ENCODE assay signal across 9 cellular contexts in the genomic region with DNA sequence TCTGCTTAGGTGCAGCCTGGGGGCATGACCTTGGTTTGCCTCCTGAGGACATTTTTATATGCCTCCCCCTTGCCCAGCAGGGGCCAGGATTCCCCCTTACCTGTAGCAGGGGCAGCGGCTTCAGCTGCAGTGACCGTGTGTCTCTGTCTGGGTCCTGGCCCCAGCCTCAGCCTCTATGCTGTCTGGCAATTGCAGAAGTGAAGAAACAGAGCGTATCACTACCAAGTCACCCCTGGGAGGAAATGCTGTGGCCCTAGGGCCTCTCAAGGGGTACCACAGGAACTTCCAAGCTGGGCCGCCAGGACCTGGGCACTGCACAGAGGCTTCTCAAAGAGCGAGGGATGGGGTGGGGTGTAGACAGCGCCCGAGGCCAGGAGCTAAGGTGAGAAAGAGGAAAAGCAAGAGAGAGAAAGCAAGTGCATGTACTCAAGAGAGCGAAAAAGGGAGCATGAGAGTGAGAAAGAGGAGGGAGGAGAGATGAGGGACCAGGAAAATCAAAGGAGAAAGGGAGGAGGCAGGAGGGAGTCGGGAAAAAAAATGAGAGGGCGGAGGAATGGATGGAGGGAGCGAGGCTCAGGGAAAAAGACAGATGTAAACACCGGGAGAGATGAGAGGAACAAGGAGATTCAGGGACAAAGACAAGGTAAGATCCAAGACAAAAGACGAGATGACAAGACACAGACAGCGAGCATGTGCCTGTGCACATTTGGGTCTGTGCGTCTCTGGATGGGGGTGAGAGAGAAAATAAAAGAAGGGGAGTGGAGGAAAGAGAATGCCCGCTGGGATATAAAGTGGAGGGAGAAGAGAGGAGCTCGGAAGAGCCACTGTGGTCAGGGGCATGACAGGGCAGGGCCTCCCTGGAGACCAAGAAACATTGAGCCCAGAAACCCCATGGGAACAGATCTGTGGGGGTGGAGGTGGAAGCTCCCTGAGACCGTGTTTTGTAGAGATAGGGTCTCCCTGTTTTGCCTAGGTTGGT. TPM values are rescaled to one million over a fixed set of nuclear protein-coding genes. Genes with fewer than 3 reads are reported as not detected.
DNase-seq lines count a peak whose midpoint lies in the region; ATAC-seq and TF ChIP-seq lines count a peak whose summit lies in the region.
"Had no signal": no experiment of that assay in that cellular context is flagged by ENCODE, and none has a peak within 500 bp of the region (broad histone marks: within the 10 kb centered on the region; RNA-seq: fewer than 3 reads in every experiment).

A gene with protein sequence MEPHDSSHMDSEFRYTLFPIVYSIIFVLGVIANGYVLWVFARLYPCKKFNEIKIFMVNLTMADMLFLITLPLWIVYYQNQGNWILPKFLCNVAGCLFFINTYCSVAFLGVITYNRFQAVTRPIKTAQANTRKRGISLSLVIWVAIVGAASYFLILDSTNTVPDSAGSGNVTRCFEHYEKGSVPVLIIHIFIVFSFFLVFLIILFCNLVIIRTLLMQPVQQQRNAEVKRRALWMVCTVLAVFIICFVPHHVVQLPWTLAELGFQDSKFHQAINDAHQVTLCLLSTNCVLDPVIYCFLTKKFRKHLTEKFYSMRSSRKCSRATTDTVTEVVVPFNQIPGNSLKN (minus strand): TSS at position 199 of the 979 bp plus-strand sequence. CDS start 25,669 bp downstream, outside the sequence.

- H3K27ac Mint-ChIP-seq in T-helper 1 cell treated with Interleukin-12 subunit alpha and Interleukin-12 subunit beta and Interleukin-4 antibody, amounts not matched to agents 30 μg/mL and 1 μg/mL, for 36 hours, result peak within 1 kb of the TSS; percentile 41

- H3K4me1 ChIP-seq in thyroid gland, result peaks cover 58 to 64% of the 10 kb centered on the region in 2 donors

- no peaks in the 10 kb centered on the region for H3K36me3 ChIP-seq in thyroid gland

- no peak within 1 kb of the TSS for H3K4me3 ChIP-seq in thyroid gland (replicated peaks in 1 of 3)

- no peaks in the 10 kb centered on the region for H3K9me3 ChIP-seq in thyroid gland

- no peak within 1 kb of the TSS for H3K4me3 Mint-ChIP-seq in T-helper 1 cell treated with Interleukin-12 subunit alpha and Interleukin-12 subunit beta and Interleukin-4 antibody, amounts not matched to agents 30 μg/mL and 1 μg/mL, for 36 hours

- peaks cover 35% of the 10 kb centered on the region for H3K4me1 Mint-ChIP-seq in T-helper 1 cell treated with Interleukin-12 subunit alpha and Interleukin-12 subunit beta and Interleukin-4 antibody, amounts not matched to agents 30 μg/mL and 1 μg/mL, for 36 hours (ENCODE audit: low read depth)

- no peaks in the 10 kb centered on the region for H3K9me3 Mint-ChIP-seq in T-helper 1 cell treated with Interleukin-12 subunit alpha and Interleukin-12 subunit beta and Interleukin-4 antibody, amounts not matched to agents 30 μg/mL and 1 μg/mL, for 36 hours

- ATAC-seq in HG02884 (IDR thresholded peaks at IDR 0.05; ENCODE audit: unreplicated experiment), result no peak
- ATAC-seq: Panc1 had no signal

- WGBS in thyroid gland, 2 donors, result 54 to 64% methylated on average over 17 to 18 of the region's 18 CpGs

- no peak for TF ChIP-seq CTCF in thyroid gland (IDR thresholded peaks at IDR 0.05)

- no peaks in the 10 kb centered on the region for H3K27me3 ChIP-seq in thyroid gland

- H3K27me3 Mint-ChIP-seq in T-helper 1 cell treated with Interleukin-12 subunit alpha and Interleukin-12 subunit beta and Interleukin-4 antibody, amounts not matched to agents 30 μg/mL and 1 μg/mL, for 36 hours (ENCODE audit: low read depth), result peaks cover 82% of the 10 kb centered on the region

- DNase-seq in T-helper 1 cell, result no peak
- peak; percentile 6 for DNase-seq in NCI-H69 (lab: John Stamatoyannopoulos, UW)
- DNase-seq in cardiac septum (ENCODE audit: low spot score), result peak; percentile 84
- DNase-seq in thyroid gland, result peak in 1 of 2 donors; percentile 38
- no peak for DNase-seq in NCI-H82 (lab: John Stamatoyannopoulos, UW)
- DNase-seq in LoVo (ENCODE audit: low spot score), result no peak

- intact Hi-C loops in cardiac septum (cut with DNase I) (no loop called here), thyroid gland (cut with DNase I) (no loop called here)

- H3K36me3 Mint-ChIP-seq in T-helper 1 cell treated with Interleukin-12 subunit alpha and Interleukin-12 subunit beta and Interleukin-4 antibody, amounts not matched to agents 30 μg/mL and 1 μg/mL, for 36 hours (ENCODE audit: low read depth), result no peaks in the 10 kb centered on the region

- no peak for TF ChIP-seq POLR2A in thyroid gland (IDR thresholded peaks at IDR 0.05)

- peak within 1 kb of the TSS; percentile 81 to 91 (median 88) for H3K27ac ChIP-seq in thyroid gland

RNA-seq across cellular contexts. Expression of the gene that starts here (rescaled TPM):
- total RNA-seq in cardiac septum (2.2 TPM), thyroid gland (1 to 10 TPM; 1.4 to 2.0 (median 1.6) TPM)

Comparison
In these comparisons a context has a peak if more than half of its experiments do, and no peak if none do; other contexts are left out.
1. DNase-seq: peak in NCI-H69 (single experiment) and cardiac septum (single experiment); none in T-helper 1 cell (0 of 5), NCI-H82 (single experiment) and LoVo (single experiment).